In the genomic region with DNA sequence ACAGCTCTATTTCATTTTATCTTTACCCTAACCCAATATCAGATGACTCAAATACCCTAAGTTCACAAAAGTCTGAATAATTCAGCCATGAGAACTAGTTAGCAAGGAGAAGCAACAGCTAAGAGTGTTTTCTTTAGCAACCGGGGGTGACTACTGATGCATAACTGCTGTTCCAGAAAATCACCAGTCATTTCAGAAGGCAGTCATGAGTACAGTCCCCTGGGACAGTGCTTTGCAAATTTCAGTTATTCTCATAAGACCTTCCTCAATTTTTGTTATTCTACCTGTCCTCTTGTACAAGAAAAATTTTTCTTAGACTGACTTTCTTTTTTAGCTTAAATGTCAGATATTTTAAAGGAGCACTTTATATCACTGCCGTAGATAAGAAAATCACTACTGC, we compare ENCODE assay signal across 8 cellular contexts. TPM values are rescaled to one million over a fixed set of nuclear protein-coding genes. Genes with fewer than 3 reads are reported as not detected.
DNase-seq lines count a peak whose midpoint lies in the region; ATAC-seq and TF ChIP-seq lines count a peak whose summit lies in the region.

No MANE protein-coding gene starts in this region.

- TF ChIP-seq RAD21 in Ishikawa (IDR thresholded peaks at IDR 0.05; ENCODE audit: low read depth) = peak; percentile 2; the same call in 1 of the 2 replicates

- peaks cover 10% of the 10 kb centered on the region for H3K4me1 Mint-ChIP-seq in activated CD4-positive, alpha-beta memory T cell treated with anti-CD3 and anti-CD28 coated beads, Interleukin-2, amount 10 ng/mL, durations not matched to agents 7 days and 5 days

- no peak overlapping the region for H3K4me3 Mint-ChIP-seq in activated CD4-positive, alpha-beta memory T cell treated with anti-CD3 and anti-CD28 coated beads, Interleukin-2, amount 10 ng/mL, durations not matched to agents 7 days and 5 days

- POLR2A ChIA-PET in activated CD4-positive, alpha-beta memory T cell treated with anti-CD3 and anti-CD28 coated beads, Interleukin-2, amount 10 ng/mL, durations not matched to agents 7 days and 5 days (lab: Charles Lee) = no interaction called here

- H3K36me3 Mint-ChIP-seq in activated CD4-positive, alpha-beta memory T cell treated with anti-CD3 and anti-CD28 coated beads, Interleukin-2, amount 10 ng/mL, durations not matched to agents 7 days and 5 days (ENCODE audit: low read depth) = no peaks in the 10 kb centered on the region

- CTCF ChIA-PET in activated CD4-positive, alpha-beta memory T cell treated with anti-CD3 and anti-CD28 coated beads, Interleukin-2, amount 10 ng/mL, durations not matched to agents 7 days and 5 days (lab: Charles Lee) = no interaction called here

- peak; percentile 11 for DNase-seq in iPS-NIHi11 (ENCODE audit: low spot score)
- no peak for DNase-seq in DMS79 (lab: John Stamatoyannopoulos, UW)
- DNase-seq in activated gamma-delta T cell treated with Interleukin-2 at 50 U/mL for 16 hours = no peak
- DNase-seq in activated CD4-positive, alpha-beta memory T cell treated with anti-CD3 and anti-CD28 coated beads, Interleukin-2, amount 10 ng/mL, durations not matched to agents 7 days and 5 days = no peak
- DNase-seq in central memory CD4-positive, alpha-beta T cell = no peak

- peaks cover 12% of the 10 kb centered on the region for H3K27me3 Mint-ChIP-seq in activated CD4-positive, alpha-beta memory T cell treated with anti-CD3 and anti-CD28 coated beads, Interleukin-2, amount 10 ng/mL, durations not matched to agents 7 days and 5 days

- peak; percentile 99 for ATAC-seq in GM18502 (IDR thresholded peaks at IDR 0.05; ENCODE audit: poor library complexity, unreplicated experiment)
- peak; percentile 96 for ATAC-seq in GM21737 (IDR thresholded peaks at IDR 0.05; ENCODE audit: unreplicated experiment)

- H3K27ac Mint-ChIP-seq in activated CD4-positive, alpha-beta memory T cell treated with anti-CD3 and anti-CD28 coated beads, Interleukin-2, amount 10 ng/mL, durations not matched to agents 7 days and 5 days = no peak overlapping the region

- H3K9me3 Mint-ChIP-seq in activated CD4-positive, alpha-beta memory T cell treated with anti-CD3 and anti-CD28 coated beads, Interleukin-2, amount 10 ng/mL, durations not matched to agents 7 days and 5 days = no peaks in the 10 kb centered on the region

- no peak for TF ChIP-seq EP300 in Ishikawa (IDR thresholded peaks at IDR 0.05; ENCODE audit: borderline replicate concordance)

TF ChIP-seq in Ishikawa, 13 proteins besides CTCF, POLR2A, EP300 and RAD21:
- TF ChIP-seq, protein P1, sequence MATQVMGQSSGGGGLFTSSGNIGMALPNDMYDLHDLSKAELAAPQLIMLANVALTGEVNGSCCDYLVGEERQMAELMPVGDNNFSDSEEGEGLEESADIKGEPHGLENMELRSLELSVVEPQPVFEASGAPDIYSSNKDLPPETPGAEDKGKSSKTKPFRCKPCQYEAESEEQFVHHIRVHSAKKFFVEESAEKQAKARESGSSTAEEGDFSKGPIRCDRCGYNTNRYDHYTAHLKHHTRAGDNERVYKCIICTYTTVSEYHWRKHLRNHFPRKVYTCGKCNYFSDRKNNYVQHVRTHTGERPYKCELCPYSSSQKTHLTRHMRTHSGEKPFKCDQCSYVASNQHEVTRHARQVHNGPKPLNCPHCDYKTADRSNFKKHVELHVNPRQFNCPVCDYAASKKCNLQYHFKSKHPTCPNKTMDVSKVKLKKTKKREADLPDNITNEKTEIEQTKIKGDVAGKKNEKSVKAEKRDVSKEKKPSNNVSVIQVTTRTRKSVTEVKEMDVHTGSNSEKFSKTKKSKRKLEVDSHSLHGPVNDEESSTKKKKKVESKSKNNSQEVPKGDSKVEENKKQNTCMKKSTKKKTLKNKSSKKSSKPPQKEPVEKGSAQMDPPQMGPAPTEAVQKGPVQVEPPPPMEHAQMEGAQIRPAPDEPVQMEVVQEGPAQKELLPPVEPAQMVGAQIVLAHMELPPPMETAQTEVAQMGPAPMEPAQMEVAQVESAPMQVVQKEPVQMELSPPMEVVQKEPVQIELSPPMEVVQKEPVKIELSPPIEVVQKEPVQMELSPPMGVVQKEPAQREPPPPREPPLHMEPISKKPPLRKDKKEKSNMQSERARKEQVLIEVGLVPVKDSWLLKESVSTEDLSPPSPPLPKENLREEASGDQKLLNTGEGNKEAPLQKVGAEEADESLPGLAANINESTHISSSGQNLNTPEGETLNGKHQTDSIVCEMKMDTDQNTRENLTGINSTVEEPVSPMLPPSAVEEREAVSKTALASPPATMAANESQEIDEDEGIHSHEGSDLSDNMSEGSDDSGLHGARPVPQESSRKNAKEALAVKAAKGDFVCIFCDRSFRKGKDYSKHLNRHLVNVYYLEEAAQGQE (IDR thresholded peaks at IDR 0.05; ENCODE audit: low read depth) = no peak
- no peak for TF ChIP-seq TCF12 (IDR thresholded peaks at IDR 0.05; ENCODE audit: low read depth)
- TF ChIP-seq FOXM1 (IDR thresholded peaks at IDR 0.05; ENCODE audit: borderline replicate concordance, low read depth) = no peak
- no peak for TF ChIP-seq NFIC (IDR thresholded peaks at IDR 0.05)

RNA-seq across cellular contexts. Expression of a gene that starts 16.4 kb away (rescaled TPM):
- total RNA-seq in activated CD4-positive, alpha-beta memory T cell treated with anti-CD3 and anti-CD28 coated beads, Interleukin-2, amount 10 ng/mL, durations not matched to agents 7 days and 5 days = under 1 TPM; 0.33 to 0.68 TPM
